Comparison of ENCODE assay signal across 9 cellular contexts in genomic region chr19:13729859-13730258, GRCh38. TPM values are rescaled to one million over a fixed set of nuclear protein-coding genes. Genes with fewer than 3 reads are reported as not detected.
A peak's percentile ranks its signal among the peaks of the same experiment; 100 is the strongest.
DNase-seq lines count a peak whose midpoint lies in the region; ATAC-seq and TF ChIP-seq lines count a peak whose summit lies in the region.
"Had no signal": no experiment of that assay in that cellular context is flagged by ENCODE, and none has a peak within 500 bp of the region (broad histone marks: within the 10 kb centered on the region; RNA-seq: fewer than 3 reads in every experiment).

No MANE protein-coding gene starts in this region.

- H3K4me2 ChIP-seq in GM23248 (ENCODE audit: unreplicated experiment): peak overlapping the region; percentile 17

- peaks cover 1 to 4% of the 10 kb centered on the region in 2 donors for H3K27me3 Mint-ChIP-seq in effector memory CD8-positive, alpha-beta T cell

- no peaks in the 10 kb centered on the region for H3K36me3 Mint-ChIP-seq in effector memory CD8-positive, alpha-beta T cell (ENCODE audit: insufficient read depth)
- H3K36me3 Mint-ChIP-seq in stimulated activated effector memory CD8-positive, alpha-beta T cell treated with anti-CD3 and anti-CD28 coated beads, Interleukin-12 subunit alpha, Interleukin-12 subunit beta, amount 100 ng/mL, for 72 hours: peaks cover 8% of the 10 kb centered on the region

- intact Hi-C loops in A673 (cut with micrococcal nuclease; ENCODE audit: unreplicated experiment): no loop called here

- no peaks in the 10 kb centered on the region for H4K20me1 ChIP-seq in GM23248 (ENCODE audit: insufficient read depth)

- H3K9me3 ChIP-seq in GM23248 (ENCODE audit: low read depth) (no peaks in the 10 kb centered on the region), A673 (ENCODE audit: low read depth, low read length, poor library complexity, severe bottlenecking) (no peaks in the 10 kb centered on the region)

- H3K4me3 Mint-ChIP-seq in effector memory CD8-positive, alpha-beta T cell: peak overlapping the region; percentile 22 to 85
- peak overlapping the region; percentile 87 for H3K4me3 Mint-ChIP-seq in stimulated activated effector memory CD8-positive, alpha-beta T cell treated with anti-CD3 and anti-CD28 coated beads, Interleukin-12 subunit alpha, Interleukin-12 subunit beta, amount 100 ng/mL, for 72 hours

- H3K36me3 ChIP-seq in GM23248 (ENCODE audit: low read depth) (no peaks in the 10 kb centered on the region), A673 (ENCODE audit: insufficient read depth, low read length, poor library complexity, severe bottlenecking) (no peaks in the 10 kb centered on the region)

- no peak for ATAC-seq in effector memory CD8-positive, alpha-beta T cell (replicated peaks)
- ATAC-seq in stimulated activated effector memory CD8-positive, alpha-beta T cell treated with anti-CD3 and anti-CD28 coated beads, Interleukin-12 subunit alpha, Interleukin-12 subunit beta, amount 100 ng/mL, for 72 hours: no peak
- no peak for ATAC-seq in GM21447 (IDR thresholded peaks at IDR 0.05; ENCODE audit: unreplicated experiment)

- DNase-seq in GM23248: peak; percentile 18
- peak; percentile 98 for DNase-seq in OCI-M1 (lab: John Stamatoyannopoulos, UW)
- no peak for DNase-seq in effector memory CD8-positive, alpha-beta T cell
- no peak for DNase-seq in stimulated activated effector memory CD8-positive, alpha-beta T cell treated with anti-CD3 and anti-CD28 coated beads, Interleukin-12 subunit alpha, Interleukin-12 subunit beta, amount 100 ng/mL, for 72 hours (ENCODE audit: low spot score in 2 of 2)
- no peak for DNase-seq in A673 (ENCODE audit: low spot score)
- no peak for DNase-seq in NCI-H2196 treated with DMSO at 0.1 percent for 48 hours (lab: John Stamatoyannopoulos, UW; ENCODE audit: unreplicated experiment)
- DNase-seq: activated effector memory CD4-positive, alpha-beta T cell treated with anti-CD3 and anti-CD28 coated beads, Interleukin-2, amount 50 U/mL, for 16 hours; NCI-H82 had no signal

- no TSS peak for BruUV-seq in A673 (replicated peaks; lab: Mats Ljungman, UMichigan)

- peak overlapping the region; percentile 98; the same call in 1 of the 2 replicates for H3K27ac ChIP-seq in GM23248
- H3K27ac ChIP-seq in A673 (ENCODE audit: low read depth, low read length, poor library complexity, severe bottlenecking): no peak overlapping the region

- peaks cover 17% of the 10 kb centered on the region for H3F3A ChIP-seq in GM23248 (ENCODE audit: insufficient read depth)

- H3K4me3 ChIP-seq in GM23248 (no peak overlapping the region), A673 (ENCODE audit: low read depth, low read length, poor library complexity, severe bottlenecking) (no peak overlapping the region)

- POLR2A ChIA-PET in A673 (lab: Charles Lee; ENCODE audit: low non-redundant PET): interaction anchor here (0.5 kb wide), 1 partner anchor 454 kb away, joined by 5 read pairs; no protein-coding TSS in a partner anchor

- 0 out of 2 replicates have a peak, but pooled peaks cover 6% of the 10 kb centered on the region for H3K79me2 ChIP-seq in GM23248 (ENCODE audit: insufficient read depth)

- H2AFZ ChIP-seq in GM23248: peak overlapping the region; percentile 60

- H3K9ac ChIP-seq in GM23248: no peak overlapping the region

- H3K4me1 ChIP-seq in GM23248 (ENCODE audit: insufficient read depth): peaks cover 26% of the 10 kb centered on the region
- H3K4me1 ChIP-seq in A673 (ENCODE audit: insufficient read depth, low read length, poor library complexity, severe bottlenecking): peaks cover 22% of the 10 kb centered on the region

- H3K4me1 Mint-ChIP-seq in effector memory CD8-positive, alpha-beta T cell (ENCODE audit: low read depth in 2 of 2): peaks cover 12 to 13% of the 10 kb centered on the region in 2 donors
- peaks cover 23% of the 10 kb centered on the region for H3K4me1 Mint-ChIP-seq in stimulated activated effector memory CD8-positive, alpha-beta T cell treated with anti-CD3 and anti-CD28 coated beads, Interleukin-12 subunit alpha, Interleukin-12 subunit beta, amount 100 ng/mL, for 72 hours

- H3K27me3 ChIP-seq in GM23248 (replicated peaks; ENCODE audit: insufficient read depth): no peaks in the 10 kb centered on the region
- H3K27me3 ChIP-seq in A673 (replicated peaks; ENCODE audit: insufficient read depth, low read depth, low read length, poor library complexity): no peaks in the 10 kb centered on the region

- no peak for TF ChIP-seq CTCF in A673 (conservative IDR thresholded peaks at IDR 0.05; ENCODE audit: low read depth, low read length)

- no peaks in the 10 kb centered on the region for H3K9me2 ChIP-seq in GM23248 (ENCODE audit: insufficient read depth)

- no peak overlapping the region for H3K27ac Mint-ChIP-seq in effector memory CD8-positive, alpha-beta T cell
- H3K27ac Mint-ChIP-seq in stimulated activated effector memory CD8-positive, alpha-beta T cell treated with anti-CD3 and anti-CD28 coated beads, Interleukin-12 subunit alpha, Interleukin-12 subunit beta, amount 100 ng/mL, for 72 hours: peak overlapping the region; percentile 98

- no peaks in the 10 kb centered on the region for H3K9me3 Mint-ChIP-seq in effector memory CD8-positive, alpha-beta T cell
- H3K9me3 Mint-ChIP-seq in stimulated activated effector memory CD8-positive, alpha-beta T cell treated with anti-CD3 and anti-CD28 coated beads, Interleukin-12 subunit alpha, Interleukin-12 subunit beta, amount 100 ng/mL, for 72 hours: no peaks in the 10 kb centered on the region

- CTCF ChIA-PET in A673 (lab: Charles Lee): interaction anchor here (0.7 kb wide), 1 partner anchor 174 kb away, joined by 4 read pairs; no protein-coding TSS in a partner anchor

- 48 to 51% methylated on average over 2 of the region's 2 CpGs for WGBS in GM23248 (ENCODE audit: low coverage in 1 of 2, low lambda C conversion rate in 2 of 2, missing lambda C conversion rate in 2 of 2), 2 experiments

- in situ Hi-C loops in GM23248 (cut with MboI): no loop called here

RNA-seq across cellular contexts. Expression of gene MRI1, which starts 34.5 kb away (rescaled TPM):
- 39.7 and 60.6 TPM in 2 replicates for total RNA-seq in GM23248 (2014; rRNA removed; shearing (Covaris generic))
- 14.3 and 16.5 TPM in 2 replicates for polyA plus RNA-seq in GM23248 (2016; fragmentation: Nextera tagmentation; extraction: Ambion mirVana)
- total RNA-seq in A673 (2021): 57.9 and 63.8 TPM in 2 replicates

RNA-seq across cellular contexts. Expression of gene C19orf53, which starts 44.4 kb away (rescaled TPM):
- 115 and 122 TPM in 2 replicates for total RNA-seq in GM23248 (2014; rRNA removed; shearing (Covaris generic))
- 309 TPM in 2 replicates for polyA plus RNA-seq in GM23248 (2016; fragmentation: Nextera tagmentation; extraction: Ambion mirVana)
- total RNA-seq in A673 (2021): 137 and 140 TPM in 2 replicates

Comparison
In these comparisons a context has a peak if more than half of its experiments do, and no peak if none do; other contexts are left out.
1. DNase-seq: peak in GM23248 (single experiment) and OCI-M1 (single experiment); none in effector memory CD8-positive, alpha-beta T cell (0 of 3), stimulated activated effector memory CD8-positive, alpha-beta T cell treated with anti-CD3 and anti-CD28 coated beads, Interleukin-12 subunit alpha, Interleukin-12 subunit beta, amount 100 ng/mL, for 72 hours (0 of 2), A673 (single experiment) and NCI-H2196 treated with DMSO at 0.1 percent for 48 hours (single experiment).